Comparison of ENCODE assay signal across 10 cellular contexts in genomic region chr16:89696598-89697128, GRCh38. TPM values are rescaled to one million over a fixed set of nuclear protein-coding genes. Genes with fewer than 3 reads are reported as not detected.
DNase-seq lines count a peak whose midpoint lies in the region; ATAC-seq, FAIRE-seq and TF ChIP-seq lines count a peak whose summit lies in the region.
"Had no signal": no experiment of that assay in that cellular context is flagged by ENCODE, and none has a peak within 500 bp of the region (broad histone marks: within the 10 kb centered on the region; RNA-seq: fewer than 3 reads in every experiment).

No MANE protein-coding gene starts in this region.

- no peak overlapping the region for H2AFZ ChIP-seq in Loucy (ENCODE audit: low read length)

- peak overlapping the region; percentile 40 for H3K4me2 ChIP-seq in Loucy (ENCODE audit: low read depth, low read length, poor library complexity, severe bottlenecking)

- H4K20me1 ChIP-seq in Loucy (ENCODE audit: insufficient read depth, low read length, poor library complexity, severe bottlenecking) = no peaks in the 10 kb centered on the region

- H3K4me1 Mint-ChIP-seq in progenitor cell of endocrine pancreas (ENCODE audit: low read depth) = peaks cover 1% of the 10 kb centered on the region

- no peaks in the 10 kb centered on the region for H3K27me3 Mint-ChIP-seq in progenitor cell of endocrine pancreas

- no peak for ATAC-seq in HG03108 (IDR thresholded peaks at IDR 0.05; ENCODE audit: unreplicated experiment)

- peaks cover 14% of the 10 kb centered on the region for H3K4me1 ChIP-seq in Loucy (ENCODE audit: insufficient read depth, low read length, poor library complexity, severe bottlenecking)

- TF ChIP-seq CTCF in GM10248 (IDR thresholded peaks at IDR 0.05; ENCODE audit: control extremely low read depth, extremely low read depth, low read depth, missing control alignments) (no peak), Loucy (conservative IDR thresholded peaks at IDR 0.05; ENCODE audit: low read length) (no peak), fibroblast of villous mesenchyme (IDR thresholded peaks at IDR 0.05; ENCODE audit: insufficient read depth, low read depth, low read length) (no peak), progenitor cell of endocrine pancreas (IDR thresholded peaks at IDR 0.05; ENCODE audit: unreplicated experiment) (no peak)

- H3K9me3 ChIP-seq in Loucy (ENCODE audit: insufficient read depth, low read depth, low read length) = no peaks in the 10 kb centered on the region
- H3K9me3 ChIP-seq: esophagus muscularis mucosa, HAP-1 had no signal

- no peaks in the 10 kb centered on the region for H3K9me2 ChIP-seq in Loucy (replicated peaks; ENCODE audit: low read depth, low read length)

- H3K4me3 ChIP-seq in Loucy (ENCODE audit: low read length, poor library complexity, severe bottlenecking) = no peak overlapping the region
- no peak overlapping the region for H3K4me3 ChIP-seq in fibroblast of villous mesenchyme (ENCODE audit: low read depth, low read length)
- H3K4me3 ChIP-seq: esophagus muscularis mucosa, HAP-1 had no signal

- DNase-seq in GM10248 (ENCODE audit: extremely low spot score) (peak; percentile 67), fibroblast of villous mesenchyme (ENCODE audit: low read depth) (peak; percentile 38), frontal cortex (ENCODE audit: low spot score in 2 of 2) (no peak), progenitor cell of endocrine pancreas (ENCODE audit: low spot score, unreplicated experiment) (no peak)
- DNase-seq: aorta, NCI-H1436 treated with DMSO at 0.1 percent for 48 hours had no signal

- H3K9ac ChIP-seq in Loucy (ENCODE audit: low read depth, low read length, poor library complexity, severe bottlenecking) = no peak overlapping the region

- POLR2A ChIA-PET in GM10248 (lab: Yijun Ruan, JAX) = no interaction called here

- no peak overlapping the region for H3K27ac Mint-ChIP-seq in progenitor cell of endocrine pancreas

- no peaks in the 10 kb centered on the region for H3K36me3 ChIP-seq in Loucy (ENCODE audit: insufficient read depth, low read length)

- H3K79me2 ChIP-seq in Loucy (ENCODE audit: insufficient read depth, low read length) = no peaks in the 10 kb centered on the region

- H3K9me3 Mint-ChIP-seq in progenitor cell of endocrine pancreas (ENCODE audit: low read depth) = no peaks in the 10 kb centered on the region

- H3K4me3 Mint-ChIP-seq in progenitor cell of endocrine pancreas (ENCODE audit: low read depth) = no peak overlapping the region

- CTCF ChIA-PET in GM10248 (lab: Yijun Ruan, JAX) = interaction anchor here (1.5 to 3.1 kb wide), 2 partner anchors 10 to 24 kb away, joined by 3 to 11 read pairs; no protein-coding TSS in a partner anchor

- FAIRE-seq in frontal cortex (lab: Jason Lieb, UNC) = no peak

- H3K36me3 Mint-ChIP-seq in progenitor cell of endocrine pancreas (ENCODE audit: insufficient read depth) = peaks cover 5% of the 10 kb centered on the region

- H3K27me3 ChIP-seq in Loucy (ENCODE audit: insufficient read depth, low read length, poor library complexity, severe bottlenecking) = no peaks in the 10 kb centered on the region
- H3K27me3 ChIP-seq: esophagus muscularis mucosa had no signal

- H3F3A ChIP-seq in Loucy (ENCODE audit: low read depth) = no peaks in the 10 kb centered on the region

RNA-seq across cellular contexts. Expression of gene SPATA2L, which starts 4.8 kb away (rescaled TPM):
- total RNA-seq in fibroblast of villous mesenchyme (9.5 and 12.6 TPM in 2 replicates), frontal cortex (20.0 TPM), progenitor cell of endocrine pancreas (14.0 and 15.5 TPM in 2 replicates)

RNA-seq across cellular contexts. Expression of gene CDK10, which starts 10.2 kb away (rescaled TPM):
- 35.8 and 51.0 TPM in 2 replicates for total RNA-seq in fibroblast of villous mesenchyme
- 30.6 TPM for total RNA-seq in frontal cortex
- total RNA-seq in progenitor cell of endocrine pancreas = 183 and 192 TPM in 2 replicates

RNA-seq across cellular contexts. Expression of gene VPS9D1, which starts 24.0 kb away (rescaled TPM):
- total RNA-seq in fibroblast of villous mesenchyme (9.9 and 11.0 TPM in 2 replicates), frontal cortex (7.7 TPM), progenitor cell of endocrine pancreas (17.4 and 17.9 TPM in 2 replicates)

RNA-seq across cellular contexts. Expression of gene ZNF276, which starts 24.7 kb away (rescaled TPM):
- 11.0 and 15.1 TPM in 2 replicates for total RNA-seq in fibroblast of villous mesenchyme
- total RNA-seq in frontal cortex = 11.8 TPM
- total RNA-seq in progenitor cell of endocrine pancreas = 22.5 and 25.0 TPM in 2 replicates

RNA-seq across cellular contexts. Expression of gene SPATA33, which starts 39.0 kb away (rescaled TPM):
- total RNA-seq in fibroblast of villous mesenchyme (3.5 and 3.9 TPM in 2 replicates), frontal cortex (7.7 TPM), progenitor cell of endocrine pancreas (33.4 and 38.4 TPM in 2 replicates)

Comparison
In these comparisons a context has a peak if more than half of its experiments do, and no peak if none do; other contexts are left out.
1. DNase-seq: peak in GM10248 (single experiment) and fibroblast of villous mesenchyme (single experiment); none in frontal cortex (0 of 2) and progenitor cell of endocrine pancreas (single experiment).